ENCODE assay signal across 26 cellular contexts in the genomic region with DNA sequence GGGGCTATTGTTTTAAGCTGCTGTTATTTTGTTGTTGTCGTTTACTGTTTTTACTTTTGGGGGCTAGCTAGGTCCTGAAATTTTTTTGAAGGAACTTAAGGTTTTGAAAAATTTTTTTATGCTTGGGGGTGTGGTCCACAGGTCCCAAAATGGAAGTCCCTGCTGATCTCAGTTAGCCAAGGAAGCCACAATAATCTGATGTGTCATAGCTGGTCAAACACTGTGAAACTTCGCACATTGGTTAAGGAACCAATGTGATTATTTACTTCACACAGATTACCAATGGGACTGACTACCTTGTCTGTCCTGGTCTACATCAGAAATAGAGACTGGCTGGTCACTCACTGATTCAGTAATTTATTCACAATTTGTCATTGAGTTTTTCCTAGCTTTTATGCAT. TPM values are rescaled to one million over a fixed set of nuclear protein-coding genes. Genes with fewer than 3 reads are reported as not detected.
DNase-seq lines count a peak whose midpoint lies in the region; ATAC-seq, FAIRE-seq and TF ChIP-seq lines count a peak whose summit lies in the region.
"Had no signal": no experiment of that assay in that cellular context is flagged by ENCODE, and none has a peak within 500 bp of the region (broad histone marks: within the 10 kb centered on the region; RNA-seq: fewer than 3 reads in every experiment).

No MANE protein-coding gene starts in this region.

- no peaks in the 10 kb centered on the region for H3K36me3 ChIP-seq in GM23248 (ENCODE audit: low read depth)
- no peaks in the 10 kb centered on the region for H3K36me3 ChIP-seq in astrocyte (ENCODE audit: insufficient read depth, low read length)
- H3K36me3 ChIP-seq in osteoblast (ENCODE audit: insufficient read depth, low read length), result no peaks in the 10 kb centered on the region
- H3K36me3 ChIP-seq: brain microvascular endothelial cell, left lung, MG63, prostate gland, upper lobe of right lung had no signal

- no peaks in the 10 kb centered on the region for H3K9me2 ChIP-seq in GM23248 (ENCODE audit: insufficient read depth)

- no peak overlapping the region for H3K4me3 Mint-ChIP-seq in astrocyte (ENCODE audit: unreplicated experiment)
- H3K4me3 Mint-ChIP-seq in activated CD4-positive, alpha-beta T cell treated with anti-CD3 and anti-CD28 coated beads for 36 hours, result no peak overlapping the region
- H3K4me3 Mint-ChIP-seq: activated T-cell treated with anti-CD3 and anti-CD28 coated beads, Interleukin-2, amount 50 U/mL, for 72 hours; mesothelial cell of epicardium had no signal

- POLR2A ChIA-PET in activated CD4-positive, alpha-beta T cell treated with anti-CD3 and anti-CD28 coated beads for 36 hours (lab: Charles Lee), result interaction anchor here (0.6 to 0.7 kb wide), 2 partner anchors 311 to 608 kb away, joined by 3 read pairs; no protein-coding TSS in a partner anchor

- DNase-seq in GM23248 (peak; percentile 39), NB4 (ENCODE audit: low read depth) (peak; percentile 31), astrocyte (ENCODE audit: low read depth) (peak; percentile 42), osteoblast (ENCODE audit: insufficient read length, low spot score, missing footprints) (peak; percentile 58), D721Med (ENCODE audit: insufficient read length, low spot score) (no peak), activated gamma-delta T cell (lab: John Stamatoyannopoulos, UW) (no peak)
- no peak for DNase-seq in activated CD4-positive, alpha-beta T cell treated with anti-CD3 and anti-CD28 coated beads for 36 hours
- DNase-seq: activated CD4-positive, CD25-positive, alpha-beta regulatory T cell treated with anti-CD3 and anti-CD28 coated beads, Interleukin-2, amount 50 U/mL, for 72 hours; activated CD8-positive, alpha-beta memory T cell treated with anti-CD3 and anti-CD28 coated beads for 24 hours; activated T-cell treated with anti-CD3 and anti-CD28 coated beads, Interleukin-2, amount 50 U/mL, for 72 hours; brain microvascular endothelial cell; COR-L47; head of caudate nucleus; left lung; MG63; NCI-H1694; NCI-H82; stimulated activated CD4-positive, alpha-beta T cell treated with anti-CD3 and anti-CD28 coated beads, Interleukin-2, amount 100 ng/mL, for 48 hours; upper lobe of right lung had no signal

- no peaks in the 10 kb centered on the region for H3K9me3 Mint-ChIP-seq in astrocyte (ENCODE audit: unreplicated experiment)
- no peaks in the 10 kb centered on the region for H3K9me3 Mint-ChIP-seq in activated CD4-positive, alpha-beta T cell treated with anti-CD3 and anti-CD28 coated beads for 36 hours (ENCODE audit: low read depth)
- H3K9me3 Mint-ChIP-seq: activated naive CD4-positive, alpha-beta T cell treated with anti-CD3 and anti-CD28 coated beads, Interleukin-2, amount 50 U/mL, for 72 hours had no signal

- no peak overlapping the region for H3K4me2 ChIP-seq in GM23248 (ENCODE audit: unreplicated experiment)
- H3K4me2 ChIP-seq in astrocyte (ENCODE audit: low read length), result no peak overlapping the region
- no peak overlapping the region for H3K4me2 ChIP-seq in osteoblast (ENCODE audit: insufficient read depth, low read length)

- no peak overlapping the region for H3K4me3 ChIP-seq in GM23248
- no peak overlapping the region for H3K4me3 ChIP-seq in NB4 (ENCODE audit: low read depth, low read length)
- H3K4me3 ChIP-seq in astrocyte (ENCODE audit: insufficient read depth, low read depth, low read length), result no peak overlapping the region
- H3K4me3 ChIP-seq in osteoblast (ENCODE audit: insufficient read depth, low read length), result no peak overlapping the region
- H3K4me3 ChIP-seq: left lung, MG63, prostate gland, skin epidermis, upper lobe of right lung had no signal

- no peak overlapping the region for H2AFZ ChIP-seq in GM23248
- H2AFZ ChIP-seq in astrocyte (ENCODE audit: low read depth, low read length), result peak overlapping the region; percentile 9
- peak overlapping the region; percentile 18 for H2AFZ ChIP-seq in osteoblast (ENCODE audit: low read length)

- H3K27me3 Mint-ChIP-seq in astrocyte (ENCODE audit: low read depth, unreplicated experiment), result no peaks in the 10 kb centered on the region
- no peaks in the 10 kb centered on the region for H3K27me3 Mint-ChIP-seq in activated CD4-positive, alpha-beta T cell treated with anti-CD3 and anti-CD28 coated beads for 36 hours

- H3K27ac ChIP-seq in GM23248, result no peak overlapping the region
- H3K27ac ChIP-seq in astrocyte (ENCODE audit: low read depth, low read length), result no peak overlapping the region
- no peak overlapping the region for H3K27ac ChIP-seq in osteoblast (ENCODE audit: low read depth, low read length)
- H3K27ac ChIP-seq: brain microvascular endothelial cell, left lung, prostate gland, skin epidermis, upper lobe of right lung had no signal

- H3K36me3 Mint-ChIP-seq in astrocyte (ENCODE audit: low read depth, unreplicated experiment), result no peaks in the 10 kb centered on the region
- no peaks in the 10 kb centered on the region for H3K36me3 Mint-ChIP-seq in activated CD4-positive, alpha-beta T cell treated with anti-CD3 and anti-CD28 coated beads for 36 hours (ENCODE audit: low read depth)

- no peaks in the 10 kb centered on the region for H3K4me1 Mint-ChIP-seq in astrocyte (ENCODE audit: low read depth, unreplicated experiment)
- H3K4me1 Mint-ChIP-seq in activated CD4-positive, alpha-beta T cell treated with anti-CD3 and anti-CD28 coated beads for 36 hours, result no peaks in the 10 kb centered on the region
- H3K4me1 Mint-ChIP-seq: mesothelial cell of epicardium had no signal

- no peak for ATAC-seq in activated CD4-positive, alpha-beta T cell treated with anti-CD3 and anti-CD28 coated beads for 36 hours
- ATAC-seq in GM21737 (IDR thresholded peaks at IDR 0.05; ENCODE audit: unreplicated experiment), result no peak
- ATAC-seq: activated T-cell treated with anti-CD3 and anti-CD28 coated beads, Interleukin-2, amount 50 U/mL, for 72 hours; left lung; SK-N-SH treated with all-trans-retinoic acid at 6 μM for 48 hours; upper lobe of right lung had no signal

- FAIRE-seq in astrocyte (lab: Jason Lieb, UNC) (no peak), D721Med (lab: Jason Lieb, UNC) (no peak)
- FAIRE-seq: colon had no signal

- no peak for TF ChIP-seq POLR2A in NB4 (IDR thresholded peaks at IDR 0.05; ENCODE audit: extremely low read depth, insufficient read length)

- no peaks in the 10 kb centered on the region for H3F3A ChIP-seq in GM23248 (ENCODE audit: insufficient read depth)

- in situ Hi-C loops in GM23248 (cut with MboI), result no loop called here

- H4K20me1 ChIP-seq in GM23248 (ENCODE audit: insufficient read depth) (no peaks in the 10 kb centered on the region), astrocyte (ENCODE audit: insufficient read depth, low read length) (no peaks in the 10 kb centered on the region), osteoblast (ENCODE audit: insufficient read depth, low read length) (no peaks in the 10 kb centered on the region)

- H3K9me3 ChIP-seq in GM23248 (ENCODE audit: low read depth) (no peaks in the 10 kb centered on the region), astrocyte (ENCODE audit: insufficient read depth, low read depth, low read length) (no peaks in the 10 kb centered on the region), osteoblast (ENCODE audit: low read depth, low read length) (no peaks in the 10 kb centered on the region)
- H3K9me3 ChIP-seq: left lung, MG63, prostate gland, upper lobe of right lung had no signal

- H3K79me2 ChIP-seq in GM23248 (ENCODE audit: insufficient read depth) (no peaks in the 10 kb centered on the region), astrocyte (ENCODE audit: insufficient read depth, low read length) (no peaks in the 10 kb centered on the region), osteoblast (ENCODE audit: insufficient read depth, low read length) (no peaks in the 10 kb centered on the region)

- no peak for TF ChIP-seq CTCF in NB4 (IDR thresholded peaks at IDR 0.05; ENCODE audit: low read depth, low read length)
- TF ChIP-seq CTCF in astrocyte (IDR thresholded peaks at IDR 0.05; ENCODE audit: insufficient read depth, low read depth, low read length), result no peak
- no peak for TF ChIP-seq CTCF in osteoblast (IDR thresholded peaks at IDR 0.05; ENCODE audit: extremely low read depth, low read depth, low read length)
- TF ChIP-seq CTCF in D721Med (IDR thresholded peaks at IDR 0.05; ENCODE audit: insufficient read depth, missing control alignments), result no peak

- H3K27me3 ChIP-seq in GM23248 (replicated peaks; ENCODE audit: insufficient read depth) (no peaks in the 10 kb centered on the region), astrocyte (ENCODE audit: insufficient read depth, low read length) (no peaks in the 10 kb centered on the region), osteoblast (ENCODE audit: insufficient read depth, low read length) (no peaks in the 10 kb centered on the region)
- H3K27me3 ChIP-seq: brain microvascular endothelial cell, left lung, MG63, upper lobe of right lung had no signal

- H3K27ac Mint-ChIP-seq in astrocyte (ENCODE audit: unreplicated experiment), result no peak overlapping the region
- H3K27ac Mint-ChIP-seq in activated CD4-positive, alpha-beta T cell treated with anti-CD3 and anti-CD28 coated beads for 36 hours, result no peak overlapping the region
- H3K27ac Mint-ChIP-seq: activated naive CD4-positive, alpha-beta T cell treated with anti-CD3 and anti-CD28 coated beads, Interleukin-2, amount 50 U/mL, for 72 hours; activated T-cell treated with anti-CD3 and anti-CD28 coated beads, Interleukin-2, amount 50 U/mL, for 72 hours; mesothelial cell of epicardium had no signal

- intact Hi-C loops in activated CD4-positive, alpha-beta T cell treated with anti-CD3 and anti-CD28 coated beads for 36 hours (cut with DNase I, micrococcal nuclease), result no loop called here

- CTCF ChIA-PET in activated CD4-positive, alpha-beta T cell treated with anti-CD3 and anti-CD28 coated beads for 36 hours (lab: Charles Lee), result interaction anchor here (0.5 to 2.8 kb wide), 6 partner anchors 10 to 272 kb away, joined by 3 to 23 read pairs (median 4); no protein-coding TSS in a partner anchor

- H3K4me1 ChIP-seq in GM23248 (ENCODE audit: insufficient read depth) (0 out of 2 replicates have a peak, but pooled peaks cover 3% of the 10 kb centered on the region), astrocyte (ENCODE audit: insufficient read depth, low read length) (no peaks in the 10 kb centered on the region), osteoblast (ENCODE audit: insufficient read depth, low read length) (no peaks in the 10 kb centered on the region)
- H3K4me1 ChIP-seq: left lung, prostate gland, upper lobe of right lung had no signal

- 88 to 96% methylated on average over 2 of the region's 2 CpGs for WGBS in GM23248 (ENCODE audit: low coverage in 1 of 2, low lambda C conversion rate in 2 of 2, missing lambda C conversion rate in 2 of 2), 2 experiments

- H3K9ac ChIP-seq in GM23248, result no peak overlapping the region
- no peak overlapping the region for H3K9ac ChIP-seq in astrocyte (ENCODE audit: low read length)

RNA-seq across cellular contexts. Expression of gene HYCC1, which starts 29.5 kb away (rescaled TPM):
- 55.6 and 59.2 TPM in 2 replicates for total RNA-seq in GM23248 (2014; rRNA removed; shearing (Covaris generic))
- 56.9 and 62.9 TPM in 2 replicates for polyA plus RNA-seq in GM23248 (2016; fragmentation: Nextera tagmentation; extraction: Ambion mirVana)
- total RNA-seq in astrocyte (78.5 and 79.8 TPM in 2 replicates), osteoblast (103 and 121 TPM in 2 replicates)
- 10 to 100 TPM; 19.2 to 23.9 TPM for total RNA-seq in activated CD4-positive, alpha-beta T cell treated with anti-CD3 and anti-CD28 coated beads for 36 hours

Comparison
In these comparisons a context has a peak if more than half of its experiments do, and no peak if none do; other contexts are left out.
1. DNase-seq: peak in GM23248 (single experiment), NB4 (single experiment), astrocyte (single experiment) and osteoblast (single experiment); none in D721Med (single experiment), activated CD4-positive, alpha-beta T cell treated with anti-CD3 and anti-CD28 coated beads for 36 hours (single experiment) and activated gamma-delta T cell (single experiment).